ENCODE assay signal across 8 cellular contexts in genomic region chr2:26942543-26943295, GRCh38. TPM values are rescaled to one million over a fixed set of nuclear protein-coding genes. Genes with fewer than 3 reads are reported as not detected.
A peak's percentile ranks its signal among the peaks of the same experiment; 100 is the strongest.
DNase-seq lines count a peak whose midpoint lies in the region; ATAC-seq and TF ChIP-seq lines count a peak whose summit lies in the region.

No MANE protein-coding gene starts in this region.

- no peak overlapping the region for H3K27ac Mint-ChIP-seq in activated naive CD8-positive, alpha-beta T cell treated with anti-CD3 and anti-CD28 coated beads for 36 hours
- no peak overlapping the region for H3K27ac Mint-ChIP-seq in progenitor cell of endocrine pancreas

- TF ChIP-seq CTCF in heart right ventricle (IDR thresholded peaks at IDR 0.05) (peak; percentile 70 to 88 (median 83)), progenitor cell of endocrine pancreas (IDR thresholded peaks at IDR 0.05; ENCODE audit: unreplicated experiment) (peak; percentile 97)

- ATAC-seq in heart right ventricle, result peak in 4 of 8 donors; percentile 31 to 43 (median 40)
- ATAC-seq in HG03469 (IDR thresholded peaks at IDR 0.05; ENCODE audit: unreplicated experiment), result no peak
- no peak for ATAC-seq in GM19351 (IDR thresholded peaks at IDR 0.05; ENCODE audit: unreplicated experiment)

- no peaks in the 10 kb centered on the region for H3K9me3 ChIP-seq in heart right ventricle

- DNase-seq in Caki2 (ENCODE audit: low read depth) (peak; percentile 38), HUDEP-2 (lab: John Stamatoyannopoulos, UW; ENCODE audit: unreplicated experiment in 76 of 76) (peak in 51 of 76 experiments; percentile 4 to 65 (median 32)), SK-MEL-5 (ENCODE audit: low read depth, low spot score) (peak; percentile 77), heart right ventricle (peak; percentile 39 to 64), progenitor cell of endocrine pancreas (ENCODE audit: low spot score, unreplicated experiment) (peak; percentile 62)
- peak; percentile 44 for DNase-seq in activated naive CD8-positive, alpha-beta T cell treated with anti-CD3 and anti-CD28 coated beads for 36 hours

- H3K36me3 Mint-ChIP-seq in activated naive CD8-positive, alpha-beta T cell treated with anti-CD3 and anti-CD28 coated beads for 36 hours, result no peaks in the 10 kb centered on the region
- peaks cover 8% of the 10 kb centered on the region for H3K36me3 Mint-ChIP-seq in progenitor cell of endocrine pancreas (ENCODE audit: insufficient read depth)

- no peaks in the 10 kb centered on the region for H3K36me3 ChIP-seq in heart right ventricle

- H3K27ac ChIP-seq in heart right ventricle, result no peak overlapping the region

- no peak overlapping the region for H3K4me3 ChIP-seq in heart right ventricle

- no peaks in the 10 kb centered on the region for H3K9me3 Mint-ChIP-seq in activated naive CD8-positive, alpha-beta T cell treated with anti-CD3 and anti-CD28 coated beads for 36 hours
- H3K9me3 Mint-ChIP-seq in progenitor cell of endocrine pancreas (ENCODE audit: low read depth), result no peaks in the 10 kb centered on the region

- in situ Hi-C loops in Caki2 (cut with HindIII; ENCODE audit: low pct_unique_long_range_greater_than_20kb, low sequenced_read_pairs), result no loop called here
- in situ Hi-C loops in SK-MEL-5 (cut with HindIII; ENCODE audit: low pct_unique_long_range_greater_than_20kb, low sequenced_read_pairs), result no loop called here

- WGBS in heart right ventricle, 2 donors, result 22 to 23% methylated on average over 28 of the region's 28 CpGs

- H3K4me1 ChIP-seq in heart right ventricle, result peaks cover 0 to 12% (median 9%) of the 10 kb centered on the region in 9 donors

- peaks cover 0 to 40% (median 30%) of the 10 kb centered on the region in 7 donors for H3K27me3 ChIP-seq in heart right ventricle

- intact Hi-C loops in heart right ventricle (cut with DNase I), result loop anchor here in 9 of 10 donors (1.0 to 5.0 kb wide), 3 partner anchors 95 to 96 kb away; partner anchors contain the start of gene DPYSL5 (in 1 of the 9)

- H3K27me3 Mint-ChIP-seq in activated naive CD8-positive, alpha-beta T cell treated with anti-CD3 and anti-CD28 coated beads for 36 hours, result peaks cover 27% of the 10 kb centered on the region
- H3K27me3 Mint-ChIP-seq in progenitor cell of endocrine pancreas, result peaks cover 3% of the 10 kb centered on the region

- no peak overlapping the region for H3K4me3 Mint-ChIP-seq in activated naive CD8-positive, alpha-beta T cell treated with anti-CD3 and anti-CD28 coated beads for 36 hours
- H3K4me3 Mint-ChIP-seq in progenitor cell of endocrine pancreas (ENCODE audit: low read depth), result no peak overlapping the region

- H3K4me1 Mint-ChIP-seq in activated naive CD8-positive, alpha-beta T cell treated with anti-CD3 and anti-CD28 coated beads for 36 hours, result peaks cover 5% of the 10 kb centered on the region
- H3K4me1 Mint-ChIP-seq in progenitor cell of endocrine pancreas (ENCODE audit: low read depth), result no peaks in the 10 kb centered on the region

RNA-seq across cellular contexts. Expression of gene MAPRE3, which starts 27.7 kb away (rescaled TPM):
- 25.9 and 33.5 TPM in 2 replicates for total RNA-seq in Caki2 (2014; rRNA removed; shearing (Covaris generic); ENCODE audit: low replicate concordance)
- 3.5 and 4.0 TPM in 2 replicates for total RNA-seq in SK-MEL-5 (2014; rRNA removed; shearing (Covaris generic))
- 17.5 and 24.6 TPM in 2 replicates for polyA plus RNA-seq in SK-MEL-5 (2015; cell fraction: cytosol; rRNA removed)
- 34.3 and 52.2 TPM in 2 replicates for polyA plus RNA-seq in SK-MEL-5 (2015; cell fraction: nucleus; rRNA removed)
- 1 to 10 TPM; 2.0 to 2.3 TPM for total RNA-seq in activated naive CD8-positive, alpha-beta T cell treated with anti-CD3 and anti-CD28 coated beads for 36 hours
- 10 to 100 TPM; 34.9 to 62.0 (median 47.2) TPM for total RNA-seq in heart right ventricle
- 10 to 100 TPM; 23.0 to 68.8 TPM for polyA plus RNA-seq in heart right ventricle
- 18.0 and 18.6 TPM in 2 replicates for total RNA-seq in progenitor cell of endocrine pancreas
